1 cellular context compared by ENCODE assay signal in genomic region chr7:30502470-30503251, GRCh38.
TF ChIP-seq lines count a peak whose summit lies in the region.

No MANE protein-coding gene starts in this region.

TF ChIP-seq in HCT116, 20 proteins besides CTCF, POLR2A, EP300 and RAD21:
- TF ChIP-seq ZBTB33 (IDR thresholded peaks at IDR 0.05; ENCODE audit: extremely low read depth, insufficient replicate concordance, low read length) (no peak), TCF7L2 (IDR thresholded peaks at IDR 0.05; ENCODE audit: borderline replicate concordance, extremely low read depth, insufficient read depth, insufficient read length) (no peak), ELF1 (IDR thresholded peaks at IDR 0.05; ENCODE audit: borderline replicate concordance, low read depth) (no peak), FOSL1 (IDR thresholded peaks at IDR 0.05; ENCODE audit: low read depth) (no peak), SIN3A (IDR thresholded peaks at IDR 0.05; ENCODE audit: low read depth) (no peak)
TF ChIP-seq in HCT116: peak in this region for 0.
